Comparison of ENCODE assay signal across 8 cellular contexts in the genomic region with DNA sequence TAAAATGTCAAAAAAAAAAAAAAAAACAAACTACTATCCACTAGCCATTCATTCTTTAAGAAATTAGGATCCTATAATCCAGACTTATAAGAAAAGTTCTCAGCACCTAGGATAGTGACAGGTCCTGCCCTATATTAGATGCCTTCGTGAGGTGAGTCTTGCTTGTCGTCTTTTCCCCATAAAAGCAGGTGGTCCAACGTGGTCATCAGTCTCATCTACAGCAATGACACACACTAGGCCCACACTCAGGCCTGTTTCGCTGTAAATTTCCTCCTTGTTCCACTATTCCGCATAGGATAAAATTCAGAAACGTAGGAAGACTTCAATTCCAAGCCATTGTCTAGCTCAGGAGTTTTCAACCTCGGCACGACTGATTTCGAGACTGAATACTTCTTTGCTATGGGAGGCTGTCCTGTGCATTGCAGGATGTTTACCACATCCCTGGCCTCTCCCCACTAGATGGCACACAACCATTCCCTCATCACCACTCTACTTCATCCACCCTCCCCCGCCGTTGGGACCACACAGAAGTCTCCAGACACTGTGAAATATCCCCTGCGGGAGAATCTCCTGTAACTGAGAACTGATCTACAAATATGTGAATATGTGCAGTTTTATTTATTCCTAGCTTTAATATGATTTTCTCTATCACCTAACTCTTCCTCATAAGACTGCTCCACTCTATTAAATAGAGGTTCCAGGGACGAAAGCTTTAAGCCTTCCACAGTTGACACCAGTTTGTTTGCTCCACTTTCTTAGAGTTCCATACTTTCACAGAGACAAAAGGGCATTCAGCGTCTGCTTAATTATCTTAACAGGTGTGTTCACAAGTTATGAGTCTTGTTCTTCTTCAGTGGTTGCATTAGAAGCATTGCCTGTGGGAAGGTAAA.
DNase-seq lines count a peak whose midpoint lies in the region; ATAC-seq and TF ChIP-seq lines count a peak whose summit lies in the region.

No MANE protein-coding gene starts in this region.

- CTCF ChIA-PET in activated CD4-positive, alpha-beta memory T cell treated with anti-CD3 and anti-CD28 coated beads, Interleukin-2, amount 10 ng/mL, durations not matched to agents 7 days and 5 days (lab: Charles Lee) = no interaction called here

- DNase-seq in NCI-H1436 treated with DMSO at 0.1 percent for 48 hours (lab: John Stamatoyannopoulos, UW) (peak; percentile 21), body of pancreas (peak in 3 of 4 donors; percentile 13 to 22 (median 16)), left lung (no peak), natural killer cell (no peak), NK-92 (lab: John Stamatoyannopoulos, UW; ENCODE audit: unreplicated experiment) (no peak)
- no peak for DNase-seq in activated CD4-positive, alpha-beta memory T cell treated with anti-CD3 and anti-CD28 coated beads, Interleukin-2, amount 10 ng/mL, durations not matched to agents 7 days and 5 days
- no peak for DNase-seq in NK-92 treated with Interleukin-12 subunit alpha and Interleukin-12 subunit beta, amount 100 ng/mL, for 24 hours (lab: John Stamatoyannopoulos, UW)

- no peaks in the 10 kb centered on the region for H3K36me3 Mint-ChIP-seq in natural killer cell
- no peaks in the 10 kb centered on the region for H3K36me3 Mint-ChIP-seq in activated CD4-positive, alpha-beta memory T cell treated with anti-CD3 and anti-CD28 coated beads, Interleukin-2, amount 10 ng/mL, durations not matched to agents 7 days and 5 days (ENCODE audit: low read depth)

- H3K9me3 ChIP-seq in body of pancreas = no peaks in the 10 kb centered on the region
- no peaks in the 10 kb centered on the region for H3K9me3 ChIP-seq in left lung

- WGBS in body of pancreas, 2 donors = 29 to 30% methylated on average over 14 of the region's 14 CpGs

- H3K27me3 Mint-ChIP-seq in natural killer cell (ENCODE audit: low read depth in 2 of 2) = no peaks in the 10 kb centered on the region
- no peaks in the 10 kb centered on the region for H3K27me3 Mint-ChIP-seq in activated CD4-positive, alpha-beta memory T cell treated with anti-CD3 and anti-CD28 coated beads, Interleukin-2, amount 10 ng/mL, durations not matched to agents 7 days and 5 days

- peaks cover 3 to 9% of the 10 kb centered on the region in 2 donors for H3K9me3 Mint-ChIP-seq in natural killer cell
- peaks cover 6% of the 10 kb centered on the region for H3K9me3 Mint-ChIP-seq in activated CD4-positive, alpha-beta memory T cell treated with anti-CD3 and anti-CD28 coated beads, Interleukin-2, amount 10 ng/mL, durations not matched to agents 7 days and 5 days

- no peak overlapping the region for H3K4me3 Mint-ChIP-seq in natural killer cell
- H3K4me3 Mint-ChIP-seq in activated CD4-positive, alpha-beta memory T cell treated with anti-CD3 and anti-CD28 coated beads, Interleukin-2, amount 10 ng/mL, durations not matched to agents 7 days and 5 days = no peak overlapping the region

- no peaks in the 10 kb centered on the region for H3K36me3 ChIP-seq in body of pancreas (replicated peaks in 1 of 2; ENCODE audit: insufficient read depth in 1 of 2, low read depth in 2 of 2)
- H3K36me3 ChIP-seq in left lung = no peaks in the 10 kb centered on the region

- no peak for TF ChIP-seq POLR2A in body of pancreas (IDR thresholded peaks at IDR 0.05)

- H3K4me1 ChIP-seq in body of pancreas (no peaks in the 10 kb centered on the region), left lung (no peaks in the 10 kb centered on the region)

- TF ChIP-seq CTCF in body of pancreas (IDR thresholded peaks at IDR 0.05) (peak in 5 of 7 experiments; percentile 13 to 38 (median 20)), left lung (IDR thresholded peaks at IDR 0.05) (peak; percentile 13 to 19), natural killer cell (IDR thresholded peaks at IDR 0.05) (no peak)

- H3K27ac Mint-ChIP-seq in natural killer cell = no peak overlapping the region
- no peak overlapping the region for H3K27ac Mint-ChIP-seq in activated CD4-positive, alpha-beta memory T cell treated with anti-CD3 and anti-CD28 coated beads, Interleukin-2, amount 10 ng/mL, durations not matched to agents 7 days and 5 days

- no peaks in the 10 kb centered on the region for H3K27me3 ChIP-seq in body of pancreas
- no peaks in the 10 kb centered on the region for H3K27me3 ChIP-seq in left lung

- peak; percentile 81 for ATAC-seq in GM19397 (IDR thresholded peaks at IDR 0.05; ENCODE audit: unreplicated experiment)
- ATAC-seq in body of pancreas = no peak
- peak; percentile 72 for ATAC-seq in left lung
- no peak for ATAC-seq in natural killer cell

- no peaks in the 10 kb centered on the region for H3K4me1 Mint-ChIP-seq in natural killer cell
- no peaks in the 10 kb centered on the region for H3K4me1 Mint-ChIP-seq in activated CD4-positive, alpha-beta memory T cell treated with anti-CD3 and anti-CD28 coated beads, Interleukin-2, amount 10 ng/mL, durations not matched to agents 7 days and 5 days

- no peak overlapping the region for H3K4me3 ChIP-seq in body of pancreas
- no peak overlapping the region for H3K4me3 ChIP-seq in left lung

- H3K27ac ChIP-seq in body of pancreas (no peak overlapping the region), left lung (no peak overlapping the region)

- POLR2A ChIA-PET in activated CD4-positive, alpha-beta memory T cell treated with anti-CD3 and anti-CD28 coated beads, Interleukin-2, amount 10 ng/mL, durations not matched to agents 7 days and 5 days (lab: Charles Lee) = no interaction called here

- intact Hi-C loops in body of pancreas (cut with DNase I) = no loop called here
- intact Hi-C loops in left lung (cut with DNase I) = no loop called here
- intact Hi-C loops in natural killer cell (cut with micrococcal nuclease) = no loop called here

Comparison
In these comparisons a context has a peak if more than half of its experiments do, and no peak if none do; other contexts are left out.
1. ATAC-seq: peak in GM19397 (single experiment) and left lung (single experiment); none in body of pancreas (single experiment) and natural killer cell (0 of 3).
2. DNase-seq: peak in NCI-H1436 treated with DMSO at 0.1 percent for 48 hours (single experiment) and body of pancreas (3 of 4); none in left lung (0 of 2), natural killer cell (single experiment), NK-92 (single experiment), activated CD4-positive, alpha-beta memory T cell treated with anti-CD3 and anti-CD28 coated beads, Interleukin-2, amount 10 ng/mL, durations not matched to agents 7 days and 5 days (single experiment) and NK-92 treated with Interleukin-12 subunit alpha and Interleukin-12 subunit beta, amount 100 ng/mL, for 24 hours (single experiment).